ENCODE assay signal across 12 cellular contexts in genomic region chr16:67942510-67943255, GRCh38. TPM values are rescaled to one million over a fixed set of nuclear protein-coding genes. Genes with fewer than 3 reads are reported as not detected.
DNase-seq lines count a peak whose midpoint lies in the region; ATAC-seq and TF ChIP-seq lines count a peak whose summit lies in the region.
"Had no signal": no experiment of that assay in that cellular context is flagged by ENCODE, and none has a peak within 500 bp of the region (broad histone marks: within the 10 kb centered on the region; RNA-seq: fewer than 3 reads in every experiment).

No MANE protein-coding gene starts in this region.

- ATAC-seq in RWPE2 (ENCODE audit: low read depth) = peak; percentile 1; the same call in 2 of the 3 replicates
- peak in 5 of 8 donors; percentile 0 to 20 (median 7) for ATAC-seq in heart right ventricle
- ATAC-seq in HG02678 (IDR thresholded peaks at IDR 0.05; ENCODE audit: unreplicated experiment) = no peak

- no peak overlapping the region for H3K4me3 ChIP-seq in RWPE2 (ENCODE audit: severe bottlenecking)
- no peak overlapping the region for H3K4me3 ChIP-seq in heart right ventricle
- H3K4me3 ChIP-seq: transverse colon had no signal

- H3K27ac ChIP-seq in RWPE2 (ENCODE audit: poor library complexity, severe bottlenecking) (no peak overlapping the region), heart right ventricle (peak overlapping the region in 6 of 10 donors; percentile 21 to 83 (median 75)), substantia nigra (ENCODE audit: low read depth, low read length, poor library complexity, severe bottlenecking) (peak overlapping the region; percentile 92)

- DNase-seq in RWPE2 (ENCODE audit: low spot score) (no peak), heart right ventricle (no peak), substantia nigra (lab: John Stamatoyannopoulos, UW) (peak in 2 of 49 donors; percentile 16 to 80), NCI-H1694 (lab: John Stamatoyannopoulos, UW) (no peak), T1000 (lab: John Stamatoyannopoulos, UW) (no peak)
- DNase-seq: activated naive CD8-positive, alpha-beta T cell treated with anti-CD3 and anti-CD28 coated beads, Interleukin-2, amount 10 ng/mL, durations not matched to agents 7 days and 5 days; NCI-H1436 treated with DMSO at 0.1 percent for 48 hours; transverse colon had no signal

- intact Hi-C loops in heart right ventricle (cut with DNase I) = loop anchor here in 1 of 10 donors (10.0 kb wide), 1 partner anchor 398 kb away; no protein-coding TSS in a partner anchor

- H3K27me3 ChIP-seq in RWPE2 (ENCODE audit: insufficient read depth, poor library complexity, severe bottlenecking) (no peaks in the 10 kb centered on the region), heart right ventricle (no peaks in the 10 kb centered on the region)
- H3K27me3 ChIP-seq: transverse colon had no signal

- H3K9me3 ChIP-seq in RWPE2 (ENCODE audit: severe bottlenecking) (no peaks in the 10 kb centered on the region), heart right ventricle (no peaks in the 10 kb centered on the region)
- H3K9me3 ChIP-seq: transverse colon had no signal

- H3K4me1 ChIP-seq in RWPE2 (ENCODE audit: insufficient read depth, poor library complexity, severe bottlenecking) = no peaks in the 10 kb centered on the region
- peaks cover 13 to 81% (median 45%) of the 10 kb centered on the region in 9 donors for H3K4me1 ChIP-seq in heart right ventricle

- H3K36me3 ChIP-seq in RWPE2 (ENCODE audit: low read depth) (peaks cover 63% of the 10 kb centered on the region), heart right ventricle (peaks cover 0 to 89% (median 62%) of the 10 kb centered on the region in 9 donors)
- H3K36me3 ChIP-seq: transverse colon had no signal

- TF ChIP-seq CTCF in RWPE2 (IDR thresholded peaks at IDR 0.05; ENCODE audit: poor library complexity, severe bottlenecking) (no peak), heart right ventricle (IDR thresholded peaks at IDR 0.05) (no peak)

- 73 to 79% methylated on average over 27 of the region's 27 CpGs for WGBS in heart right ventricle, 2 donors

RNA-seq across cellular contexts. Expression of gene LCAT, which starts 1.2 kb away (rescaled TPM):
- total RNA-seq in heart right ventricle = 10 to 100 TPM; 14.4 to 24.6 (median 20.6) TPM
- 10 to 100 TPM; 18.1 to 96.5 TPM for polyA plus RNA-seq in heart right ventricle

RNA-seq across cellular contexts. Expression of gene PSMB10, which starts 6.0 kb away (rescaled TPM):
- 100 to 1,000 TPM in 1 of 10 donors, 10 to 100 TPM in 9; 48.9 to 164 (median 62.8) TPM for total RNA-seq in heart right ventricle
- 100 to 1,000 TPM in 1 of 2 donors, 10 to 100 TPM in 1; 87.4 to 170 TPM for polyA plus RNA-seq in heart right ventricle

RNA-seq across cellular contexts. Expression of gene CTRL, which starts 11.0 kb away (rescaled TPM):
- 1 to 10 TPM in 2 of 10 donors, under 1 TPM in 8; 0.39 to 1.6 (median 0.84) TPM for total RNA-seq in heart right ventricle
- polyA plus RNA-seq in heart right ventricle = 1 to 10 TPM in 1 of 2 donors, under 1 TPM in 1; 0.74 to 2.0 TPM

RNA-seq across cellular contexts. Expression of gene SLC12A4, which starts 25.8 kb away (rescaled TPM):
- total RNA-seq in heart right ventricle = 100 to 1,000 TPM in 1 of 10 donors, 10 to 100 TPM in 9; 70.9 to 107 (median 86.6) TPM
- polyA plus RNA-seq in heart right ventricle = 100 to 1,000 TPM in 1 of 2 donors, 10 to 100 TPM in 1; 70.1 to 116 TPM

RNA-seq across cellular contexts. Expression of gene DPEP3, which starts 37.6 kb away (rescaled TPM):
- under 1 TPM in 1 of 10 donors, not detected in 9; 0.34 TPM for total RNA-seq in heart right ventricle
- under 1 TPM in 1 of 2 donors, not detected in 1; 0.01 TPM for polyA plus RNA-seq in heart right ventricle
- total RNA-seq: dermis microvascular lymphatic vessel endothelial cell, IMR-90, myocyte, transverse colon had no signal
- polyA plus RNA-seq: IMR-90 had no signal
